In genomic region chr20:11917663-11918062, GRCh38 we compare ENCODE assay signal across 8 cellular contexts. TPM values are rescaled to one million over a fixed set of nuclear protein-coding genes. Genes with fewer than 3 reads are reported as not detected.
DNase-seq lines count a peak whose midpoint lies in the region; ATAC-seq and TF ChIP-seq lines count a peak whose summit lies in the region.

BTBD3 (plus strand) TSS chr20:11917893; CDS start chr20:11918276, 383 bp downstream.

- peaks cover 49% of the 10 kb centered on the region for H4K20me1 ChIP-seq in BLaER1

- intact Hi-C loops in CD8-positive, alpha-beta T cell (cut with DNase I, micrococcal nuclease), result no loop called here

- H3K27me3 Mint-ChIP-seq in CD8-positive, alpha-beta T cell (ENCODE audit: low read depth), result no peaks in the 10 kb centered on the region

- H3K4me1 ChIP-seq in BLaER1 (peaks cover 27% of the 10 kb centered on the region), right atrium auricular region (peaks cover 0 to 48% of the 10 kb centered on the region in 2 donors)
- H3K4me1 ChIP-seq in CD8-positive, alpha-beta T cell (ENCODE audit: insufficient read depth, low read length), result no peaks in the 10 kb centered on the region

- peak within 1 kb of the TSS; percentile 62 for H3K4me2 ChIP-seq in BLaER1

- peak within 1 kb of the TSS; percentile 14; the same call in 1 of the 2 replicates for H3K27ac ChIP-seq in BLaER1
- H3K27ac ChIP-seq in right atrium auricular region, result peak within 1 kb of the TSS; percentile 52 to 59
- no peak within 1 kb of the TSS for H3K27ac ChIP-seq in CD8-positive, alpha-beta T cell (ENCODE audit: low read depth, low read length)

- peaks cover 2% of the 10 kb centered on the region for H3K4me1 Mint-ChIP-seq in CD8-positive, alpha-beta T cell (ENCODE audit: low read depth)

- no peak within 1 kb of the TSS for H3K4me3 Mint-ChIP-seq in CD8-positive, alpha-beta T cell

- H3K36me3 Mint-ChIP-seq in CD8-positive, alpha-beta T cell, result no peaks in the 10 kb centered on the region

- TF ChIP-seq CTCF in right atrium auricular region (IDR thresholded peaks at IDR 0.05), result peak in 1 of 2 donors; percentile 16
- no peak for TF ChIP-seq CTCF in CD8-positive, alpha-beta T cell (IDR thresholded peaks at IDR 0.05)

- H3K4me3 ChIP-seq in BLaER1 (0 out of 2 replicates have a peak within 1 kb of the TSS, but pooled peaks have one; percentile 19), right atrium auricular region (peak within 1 kb of the TSS; percentile 21 to 43)
- H3K4me3 ChIP-seq in CD8-positive, alpha-beta T cell (ENCODE audit: low read depth, low read length), result no peak within 1 kb of the TSS

- H3K36me3 ChIP-seq in BLaER1, result peaks cover 15% of the 10 kb centered on the region
- peaks cover under 1% of the 10 kb centered on the region for H3K36me3 ChIP-seq in right atrium auricular region
- H3K36me3 ChIP-seq in CD8-positive, alpha-beta T cell (ENCODE audit: insufficient read depth, low read length), result no peaks in the 10 kb centered on the region

- H3K9me3 ChIP-seq in BLaER1, result no peaks in the 10 kb centered on the region
- H3K9me3 ChIP-seq in right atrium auricular region, result no peaks in the 10 kb centered on the region
- H3K9me3 ChIP-seq in CD8-positive, alpha-beta T cell (ENCODE audit: low read length), result no peaks in the 10 kb centered on the region

- peak within 1 kb of the TSS; percentile 1; the same call in 1 of the 2 replicates for H3K9ac ChIP-seq in BLaER1

- H3K9me3 Mint-ChIP-seq in CD8-positive, alpha-beta T cell, result no peaks in the 10 kb centered on the region

- ATAC-seq in GM21447 (IDR thresholded peaks at IDR 0.05; ENCODE audit: unreplicated experiment), result peak; percentile 92
- ATAC-seq in CD8-positive, alpha-beta T cell, result no peak

- CTCF ChIA-PET in CD8-positive, alpha-beta T cell (lab: Charles Lee), result no interaction called here

- DNase-seq in NCI-H1694 treated with DMSO at 0.1 percent for 48 hours (lab: John Stamatoyannopoulos, UW) (peak; percentile 39), anterior cingulate cortex (lab: John Stamatoyannopoulos, UW) (peak in 43 of 58 donors; percentile 11 to 83 (median 48)), right atrium auricular region (ENCODE audit: low spot score) (peak; percentile 81), retina (peak; percentile 65), cortex of kidney (lab: John Stamatoyannopoulos, UW) (no peak)
- no peak for DNase-seq in CD8-positive, alpha-beta T cell

- no peak within 1 kb of the TSS for H3K27ac Mint-ChIP-seq in CD8-positive, alpha-beta T cell

- POLR2A ChIA-PET in CD8-positive, alpha-beta T cell (lab: Charles Lee), result no interaction called here

- no peaks in the 10 kb centered on the region for H3K27me3 ChIP-seq in BLaER1
- H3K27me3 ChIP-seq in right atrium auricular region, result no peaks in the 10 kb centered on the region
- no peaks in the 10 kb centered on the region for H3K27me3 ChIP-seq in CD8-positive, alpha-beta T cell (ENCODE audit: insufficient read depth, low read length)

RNA-seq across cellular contexts. Expression of gene BTBD3, which starts in this region (rescaled TPM):
- total RNA-seq in right atrium auricular region, result 10 to 100 TPM; 20.8 to 21.2 TPM
- under 1 TPM; 0.46 to 0.67 TPM for total RNA-seq in CD8-positive, alpha-beta T cell

Comparison
In these comparisons a context has a peak if more than half of its experiments do, and no peak if none do; other contexts are left out.
1. RNA of gene BTBD3 (total RNA-seq): 20.8 to 21.2 TPM in right atrium auricular region; 0.46 to 0.67 TPM in CD8-positive, alpha-beta T cell; every median in the first group is over 10 times any median in the second.
2. DNase-seq: peak in NCI-H1694 treated with DMSO at 0.1 percent for 48 hours (single experiment), anterior cingulate cortex (43 of 58), right atrium auricular region (single experiment) and retina (single experiment); none in CD8-positive, alpha-beta T cell (0 of 7) and cortex of kidney (single experiment).